In genomic region chr12:22431693-22432251, GRCh38 we compare ENCODE assay signal across 21 cellular contexts.
DNase-seq lines count a peak whose midpoint lies in the region; ATAC-seq and TF ChIP-seq lines count a peak whose summit lies in the region.
"Had no signal": no experiment of that assay in that cellular context is flagged by ENCODE, and none has a peak within 500 bp of the region (broad histone marks: within the 10 kb centered on the region; RNA-seq: fewer than 3 reads in every experiment).

No MANE protein-coding gene starts in this region.

- H3K79me2 ChIP-seq in fibroblast of lung (ENCODE audit: control insufficient read depth, insufficient read depth, low read length), result no peaks in the 10 kb centered on the region

- H3K27ac ChIP-seq in fibroblast of lung (ENCODE audit: insufficient read depth, low read length), result no peak overlapping the region
- H3K27ac ChIP-seq: epithelial cell of prostate, gastroesophageal sphincter, Peyer's patch, tibial artery had no signal

- peak overlapping the region; percentile 35 for H3K4me2 ChIP-seq in fibroblast of lung (ENCODE audit: extremely low read depth, insufficient read depth, low read length)

- peaks cover 6% of the 10 kb centered on the region for H3K4me1 Mint-ChIP-seq in T-helper 2 cell treated with Interferon-gamma antibody and Interleukin-4, amounts not matched to agents 5 μg/mL and 100 μg/mL, for 36 hours (ENCODE audit: low read depth)
- H3K4me1 Mint-ChIP-seq in T-cell, result peaks cover 6 to 9% (median 8%) of the 10 kb centered on the region in 3 donors

- H3K36me3 ChIP-seq in fibroblast of lung (ENCODE audit: control insufficient read depth, insufficient read depth, low read length), result no peaks in the 10 kb centered on the region
- H3K36me3 ChIP-seq: gastroesophageal sphincter, Peyer's patch, tibial artery had no signal

- POLR2A ChIA-PET in T-cell (lab: Charles Lee), result no interaction called here

- no peaks in the 10 kb centered on the region for H3K9me3 Mint-ChIP-seq in T-helper 2 cell treated with Interferon-gamma antibody and Interleukin-4, amounts not matched to agents 5 μg/mL and 100 μg/mL, for 36 hours
- H3K9me3 Mint-ChIP-seq in T-cell, result no peaks in the 10 kb centered on the region
- H3K9me3 Mint-ChIP-seq: dendritic cell treated with granulocyte-macrophage colony-stimulating factor and Interleukin-4, amounts not matched to agents 40 ng/mL and 50 ng/mL, for 4 days had no signal

- peak overlapping the region; percentile 63 for H3K4me3 Mint-ChIP-seq in T-helper 2 cell treated with Interferon-gamma antibody and Interleukin-4, amounts not matched to agents 5 μg/mL and 100 μg/mL, for 36 hours
- peak overlapping the region; percentile 22 to 35 (median 31) for H3K4me3 Mint-ChIP-seq in T-cell
- H3K4me3 Mint-ChIP-seq: dendritic cell treated with granulocyte-macrophage colony-stimulating factor and Interleukin-4, amounts not matched to agents 40 ng/mL and 50 ng/mL, for 4 days had no signal

- H3K27me3 ChIP-seq in fibroblast of lung (ENCODE audit: control insufficient read depth, insufficient read depth, low read length), result no peaks in the 10 kb centered on the region
- H3K27me3 ChIP-seq: gastroesophageal sphincter, Peyer's patch, tibial artery had no signal

- no peak for TF ChIP-seq CTCF in fibroblast of lung (conservative IDR thresholded peaks at IDR 0.05 in 1 of 2, IDR thresholded peaks at IDR 0.05 in 1 of 2; ENCODE audit: low read depth in 1 of 2, low read length in 2 of 2)

- ATAC-seq in GM18517 (IDR thresholded peaks at IDR 0.05; ENCODE audit: unreplicated experiment), result peak; percentile 28
- ATAC-seq in T-cell (replicated peaks in 1 of 4), result no peak
- ATAC-seq in Right ventricle myocardium inferior, result no peak
- ATAC-seq: gastroesophageal sphincter, HepG2, left colon had no signal

- no peaks in the 10 kb centered on the region for H3K36me3 Mint-ChIP-seq in T-helper 2 cell treated with Interferon-gamma antibody and Interleukin-4, amounts not matched to agents 5 μg/mL and 100 μg/mL, for 36 hours (ENCODE audit: low read depth)
- H3K36me3 Mint-ChIP-seq in T-cell, result no peaks in the 10 kb centered on the region

- H3K4me1 ChIP-seq in fibroblast of lung (ENCODE audit: control insufficient read depth, extremely low read depth, insufficient read depth, low read length), result no peaks in the 10 kb centered on the region
- H3K4me1 ChIP-seq: Peyer's patch had no signal

- H3K27ac Mint-ChIP-seq in T-helper 2 cell treated with Interferon-gamma antibody and Interleukin-4, amounts not matched to agents 5 μg/mL and 100 μg/mL, for 36 hours, result peak overlapping the region; percentile 66
- no peak overlapping the region for H3K27ac Mint-ChIP-seq in T-cell
- H3K27ac Mint-ChIP-seq: dendritic cell treated with granulocyte-macrophage colony-stimulating factor and Interleukin-4, amounts not matched to agents 40 ng/mL and 50 ng/mL, for 4 days had no signal

- intact Hi-C loops in Right ventricle myocardium inferior (cut with DNase I), result no loop called here

- peak overlapping the region; percentile 4 for H2AFZ ChIP-seq in fibroblast of lung (ENCODE audit: low read length)

- DNase-seq in T-helper 2 cell treated with Interferon-gamma antibody and Interleukin-4, amounts not matched to agents 5 μg/mL and 100 μg/mL, for 36 hours (ENCODE audit: low spot score), result no peak
- DNase-seq in T-helper 2 cell (no peak), T-cell (no peak), fibroblast of lung (ENCODE audit: low read depth in 2 of 2) (no peak), NCI-H2171 treated with DMSO at 0.1 percent for 48 hours (lab: John Stamatoyannopoulos, UW) (no peak), amygdala (lab: John Stamatoyannopoulos, UW) (no peak), Right ventricle myocardium inferior (ENCODE audit: missing footprints) (no peak)
- DNase-seq: 8988T; activated naive CD4-positive, alpha-beta T cell treated with anti-CD3 and anti-CD28 coated beads, Interleukin-2, amount 50 U/mL, for 16 hours; DMS79; left colon; midbrain; NCI-H1436 treated with DMSO at 0.1 percent for 48 hours; Peyer's patch; stimulated activated CD4-positive, alpha-beta T cell treated with anti-CD3 and anti-CD28 coated beads, Interleukin-12 subunit alpha, Interleukin-12 subunit beta, amount 100 ng/mL, for 4 hours; tibial artery had no signal

- H4K20me1 ChIP-seq in fibroblast of lung (ENCODE audit: control insufficient read depth, extremely low read depth, insufficient read depth, low read length), result no peaks in the 10 kb centered on the region

- no peak overlapping the region for H3K9ac ChIP-seq in fibroblast of lung (ENCODE audit: insufficient read depth, low read length)

- H3K9me3 ChIP-seq in fibroblast of lung (ENCODE audit: control insufficient read depth, insufficient read depth, low read depth, low read length), result no peaks in the 10 kb centered on the region
- H3K9me3 ChIP-seq: gastroesophageal sphincter, Peyer's patch, tibial artery had no signal

- peaks cover 13% of the 10 kb centered on the region for H3K27me3 Mint-ChIP-seq in T-helper 2 cell treated with Interferon-gamma antibody and Interleukin-4, amounts not matched to agents 5 μg/mL and 100 μg/mL, for 36 hours (ENCODE audit: low read depth)
- no peaks in the 10 kb centered on the region for H3K27me3 Mint-ChIP-seq in T-cell
- H3K27me3 Mint-ChIP-seq: dendritic cell treated with granulocyte-macrophage colony-stimulating factor and Interleukin-4, amounts not matched to agents 40 ng/mL and 50 ng/mL, for 4 days had no signal

- no peak overlapping the region for H3K4me3 ChIP-seq in fibroblast of lung (replicated peaks in 1 of 4; ENCODE audit: control extremely low read depth in 1 of 4, insufficient read depth in 1 of 4, low read depth in 3 of 4, low read length in 4 of 4)
- H3K4me3 ChIP-seq: gastroesophageal sphincter, Peyer's patch, tibial artery had no signal

- CTCF ChIA-PET in T-cell (lab: Charles Lee), result interaction anchor here in 1 of 2 donors (0.6 kb wide), 1 partner anchor 12 kb away, joined by 3 read pairs; no protein-coding TSS in a partner anchor
